In genomic region chr7:3300651-3301471, GRCh38 we compare ENCODE assay signal across 8 cellular contexts. TPM values are rescaled to one million over a fixed set of nuclear protein-coding genes. Genes with fewer than 3 reads are reported as not detected.
DNase-seq lines count a peak whose midpoint lies in the region; ATAC-seq and TF ChIP-seq lines count a peak whose summit lies in the region.

Gene SDK1, plus strand, starts transcription at chr7:3301252. Its CDS starts 335 bp downstream, at chr7:3301587.

- H3K27ac Mint-ChIP-seq in CD8-positive, alpha-beta T cell, result no peak within 1 kb of the TSS
- H3K27ac Mint-ChIP-seq in activated T-cell treated with anti-CD3 and anti-CD28 coated beads, Interleukin-2, amount 50 U/mL, for 72 hours, result no peak within 1 kb of the TSS
- peak within 1 kb of the TSS in 5 of 10 donors; percentile 16 to 82 (median 51) for H3K27ac Mint-ChIP-seq in naive thymus-derived CD8-positive, alpha-beta T cell
- no peak within 1 kb of the TSS for H3K27ac Mint-ChIP-seq in stimulated activated effector memory CD8-positive, alpha-beta T cell treated with anti-CD3 and anti-CD28 coated beads, Interleukin-12 subunit alpha, Interleukin-12 subunit beta, amount 100 ng/mL, for 72 hours

- intact Hi-C loops in CD8-positive, alpha-beta T cell (cut with DNase I, micrococcal nuclease), result loop anchor here (1.0 to 10.0 kb wide), 9 partner anchors 161 to 1381 kb away; partner anchors contain the start of gene FOXK1 (in 1 of the 2)

- POLR2A ChIA-PET in CD8-positive, alpha-beta T cell (lab: Charles Lee), result no interaction called here
- POLR2A ChIA-PET in naive thymus-derived CD8-positive, alpha-beta T cell (lab: Charles Lee), result no interaction called here

- peaks cover 4% of the 10 kb centered on the region for H3K27me3 ChIP-seq in CD8-positive, alpha-beta T cell (ENCODE audit: insufficient read depth, low read length)

- peak; percentile 80 to 96 (median 89) for DNase-seq in CD8-positive, alpha-beta T cell
- DNase-seq in HS-5 (ENCODE audit: low read depth), result peak; percentile 5
- peak; percentile 70 for DNase-seq in NOMO-1 treated with dmso at 0.1 percent for 144 hours (lab: John Stamatoyannopoulos, UW; ENCODE audit: unreplicated experiment)
- peak; percentile 92 to 96 for DNase-seq in activated T-cell treated with anti-CD3 and anti-CD28 coated beads, Interleukin-2, amount 50 U/mL, for 72 hours
- DNase-seq in fibroblast of gingiva (ENCODE audit: low read depth), result peak; percentile 92
- peak; percentile 82 to 93 (median 91) for DNase-seq in naive thymus-derived CD8-positive, alpha-beta T cell
- DNase-seq in stimulated activated effector memory CD8-positive, alpha-beta T cell treated with anti-CD3 and anti-CD28 coated beads, Interleukin-12 subunit alpha, Interleukin-12 subunit beta, amount 100 ng/mL, for 72 hours (ENCODE audit: low spot score in 2 of 2), result peak; percentile 94 to 95

- H3K27me3 Mint-ChIP-seq in CD8-positive, alpha-beta T cell (ENCODE audit: low read depth), result peaks cover 16% of the 10 kb centered on the region
- H3K27me3 Mint-ChIP-seq in activated T-cell treated with anti-CD3 and anti-CD28 coated beads, Interleukin-2, amount 50 U/mL, for 72 hours (ENCODE audit: low read depth), result peaks cover 60% of the 10 kb centered on the region
- H3K27me3 Mint-ChIP-seq in naive thymus-derived CD8-positive, alpha-beta T cell, result peaks cover 4 to 39% (median 21%) of the 10 kb centered on the region in 5 donors

- peak within 1 kb of the TSS; percentile 54 for H3K4me3 ChIP-seq in CD8-positive, alpha-beta T cell (ENCODE audit: low read depth, low read length)

- peak; percentile 82 for ATAC-seq in CD8-positive, alpha-beta T cell
- ATAC-seq in GM21360 (IDR thresholded peaks at IDR 0.05; ENCODE audit: unreplicated experiment), result peak; percentile 92
- ATAC-seq in activated T-cell treated with anti-CD3 and anti-CD28 coated beads, Interleukin-2, amount 50 U/mL, for 72 hours (replicated peaks in 1 of 2), result peak; percentile 91 to 93
- peak; percentile 83 to 86 for ATAC-seq in naive thymus-derived CD8-positive, alpha-beta T cell
- ATAC-seq in stimulated activated effector memory CD8-positive, alpha-beta T cell treated with anti-CD3 and anti-CD28 coated beads, Interleukin-12 subunit alpha, Interleukin-12 subunit beta, amount 100 ng/mL, for 72 hours, result peak; percentile 93

- H3K9me3 Mint-ChIP-seq in CD8-positive, alpha-beta T cell, result no peaks in the 10 kb centered on the region
- H3K9me3 Mint-ChIP-seq in activated T-cell treated with anti-CD3 and anti-CD28 coated beads, Interleukin-2, amount 50 U/mL, for 72 hours, result no peaks in the 10 kb centered on the region
- H3K9me3 Mint-ChIP-seq in naive thymus-derived CD8-positive, alpha-beta T cell, result no peaks in the 10 kb centered on the region
- H3K9me3 Mint-ChIP-seq in stimulated activated effector memory CD8-positive, alpha-beta T cell treated with anti-CD3 and anti-CD28 coated beads, Interleukin-12 subunit alpha, Interleukin-12 subunit beta, amount 100 ng/mL, for 72 hours, result no peaks in the 10 kb centered on the region

- H3K4me3 Mint-ChIP-seq in CD8-positive, alpha-beta T cell, result peak within 1 kb of the TSS; percentile 86
- H3K4me3 Mint-ChIP-seq in activated T-cell treated with anti-CD3 and anti-CD28 coated beads, Interleukin-2, amount 50 U/mL, for 72 hours, result peak within 1 kb of the TSS; percentile 82 to 85
- peak within 1 kb of the TSS; percentile 77 to 94 (median 87) for H3K4me3 Mint-ChIP-seq in naive thymus-derived CD8-positive, alpha-beta T cell
- peak within 1 kb of the TSS; percentile 64 for H3K4me3 Mint-ChIP-seq in stimulated activated effector memory CD8-positive, alpha-beta T cell treated with anti-CD3 and anti-CD28 coated beads, Interleukin-12 subunit alpha, Interleukin-12 subunit beta, amount 100 ng/mL, for 72 hours

- TF ChIP-seq CTCF in CD8-positive, alpha-beta T cell (IDR thresholded peaks at IDR 0.05), result peak; percentile 79

- H3K36me3 Mint-ChIP-seq in CD8-positive, alpha-beta T cell, result peaks cover 2% of the 10 kb centered on the region
- no peaks in the 10 kb centered on the region for H3K36me3 Mint-ChIP-seq in activated T-cell treated with anti-CD3 and anti-CD28 coated beads, Interleukin-2, amount 50 U/mL, for 72 hours (ENCODE audit: insufficient read depth in 2 of 2)
- H3K36me3 Mint-ChIP-seq in naive thymus-derived CD8-positive, alpha-beta T cell, result no peaks in the 10 kb centered on the region
- H3K36me3 Mint-ChIP-seq in stimulated activated effector memory CD8-positive, alpha-beta T cell treated with anti-CD3 and anti-CD28 coated beads, Interleukin-12 subunit alpha, Interleukin-12 subunit beta, amount 100 ng/mL, for 72 hours, result no peaks in the 10 kb centered on the region

- H3K9me3 ChIP-seq in CD8-positive, alpha-beta T cell (ENCODE audit: low read length), result no peaks in the 10 kb centered on the region

- no peak within 1 kb of the TSS for H3K27ac ChIP-seq in CD8-positive, alpha-beta T cell (ENCODE audit: low read depth, low read length)

- peaks cover 15% of the 10 kb centered on the region for H3K4me1 Mint-ChIP-seq in CD8-positive, alpha-beta T cell (ENCODE audit: low read depth)
- H3K4me1 Mint-ChIP-seq in activated T-cell treated with anti-CD3 and anti-CD28 coated beads, Interleukin-2, amount 50 U/mL, for 72 hours (ENCODE audit: low read depth), result peaks cover 18% of the 10 kb centered on the region
- H3K4me1 Mint-ChIP-seq in naive thymus-derived CD8-positive, alpha-beta T cell, result peaks cover 7 to 12% (median 11%) of the 10 kb centered on the region in 4 donors
- H3K4me1 Mint-ChIP-seq in stimulated activated effector memory CD8-positive, alpha-beta T cell treated with anti-CD3 and anti-CD28 coated beads, Interleukin-12 subunit alpha, Interleukin-12 subunit beta, amount 100 ng/mL, for 72 hours, result peaks cover 16% of the 10 kb centered on the region

- H3K36me3 ChIP-seq in CD8-positive, alpha-beta T cell (ENCODE audit: insufficient read depth, low read length), result no peaks in the 10 kb centered on the region

- H3K4me1 ChIP-seq in CD8-positive, alpha-beta T cell (ENCODE audit: insufficient read depth, low read length), result peaks cover 17% of the 10 kb centered on the region

- CTCF ChIA-PET in CD8-positive, alpha-beta T cell (lab: Charles Lee), result interaction anchor here (0.9 to 3.7 kb wide), 11 partner anchors 9 to 601 kb away, joined by 3 to 18 read pairs (median 3); no protein-coding TSS in a partner anchor

RNA-seq across cellular contexts. Expression of gene SDK1, which starts in this region (rescaled TPM):
- total RNA-seq in CD8-positive, alpha-beta T cell, result under 1 TPM; 0.24 to 0.36 TPM
- 1 to 10 TPM; 6.1 to 6.3 TPM for total RNA-seq in activated T-cell treated with anti-CD3 and anti-CD28 coated beads, Interleukin-2, amount 50 U/mL, for 72 hours
- total RNA-seq in naive thymus-derived CD8-positive, alpha-beta T cell, result under 1 TPM; 0.11 to 0.29 TPM
- polyA plus RNA-seq in naive thymus-derived CD8-positive, alpha-beta T cell, result under 1 TPM in 1 of 3 donors, not detected in 2; 0.20 TPM

Comparison
In these comparisons a context has a peak if more than half of its experiments do, and no peak if none do; other contexts are left out.
1. RNA of gene SDK1 (total RNA-seq): 6.1 to 6.3 TPM in activated T-cell treated with anti-CD3 and anti-CD28 coated beads, Interleukin-2, amount 50 U/mL, for 72 hours; 0.24 to 0.36 TPM in CD8-positive, alpha-beta T cell and 0.11 to 0.29 TPM in naive thymus-derived CD8-positive, alpha-beta T cell; every median in the first group is over 4 times any median in the second.
2. Peak in DNase-seq, ATAC-seq and H3K4me3 ChIP-seq in CD8-positive, alpha-beta T cell; RNA of the gene not detected or under 1 TPM.
3. Peak in DNase-seq and ATAC-seq in naive thymus-derived CD8-positive, alpha-beta T cell; RNA of the gene not detected or under 1 TPM.
4. DNase-seq: peak in every context shown above with its lines; median percentile 94 in stimulated activated effector memory CD8-positive, alpha-beta T cell treated with anti-CD3 and anti-CD28 coated beads, Interleukin-12 subunit alpha, Interleukin-12 subunit beta, amount 100 ng/mL, for 72 hours; 94 in activated T-cell treated with anti-CD3 and anti-CD28 coated beads, Interleukin-2, amount 50 U/mL, for 72 hours; 92 in fibroblast of gingiva; 91 in naive thymus-derived CD8-positive, alpha-beta T cell; 89 in CD8-positive, alpha-beta T cell; 70 in NOMO-1 treated with dmso at 0.1 percent for 144 hours; 5 in HS-5.
5. Peak in every context shown above with its lines, with median percentiles within 50 percentile points of each other: ATAC-seq and H3K4me3 Mint-ChIP-seq.